In genomic region chr5:1709186-1709803, GRCh38 we compare ENCODE assay signal across 15 cellular contexts.
DNase-seq lines count a peak whose midpoint lies in the region; ATAC-seq and TF ChIP-seq lines count a peak whose summit lies in the region.
"Had no signal": no experiment of that assay in that cellular context is flagged by ENCODE, and none has a peak within 500 bp of the region (broad histone marks: within the 10 kb centered on the region; RNA-seq: fewer than 3 reads in every experiment).

No MANE protein-coding gene starts in this region.

- peaks cover 16 to 40% of the 10 kb centered on the region in 2 donors for H3K27me3 Mint-ChIP-seq in CD8-positive, alpha-beta memory T cell
- H3K27me3 Mint-ChIP-seq in endothelial cell (ENCODE audit: unreplicated experiment) = peaks cover 16% of the 10 kb centered on the region
- no peaks in the 10 kb centered on the region for H3K27me3 Mint-ChIP-seq in neural crest cell (ENCODE audit: low read depth)

- H3K4me1 Mint-ChIP-seq in CD8-positive, alpha-beta memory T cell = peaks cover 5 to 9% (median 7%) of the 10 kb centered on the region in 3 donors
- H3K4me1 Mint-ChIP-seq in endothelial cell (ENCODE audit: unreplicated experiment) = peaks cover 11% of the 10 kb centered on the region
- peaks cover 18% of the 10 kb centered on the region for H3K4me1 Mint-ChIP-seq in neural crest cell
- H3K4me1 Mint-ChIP-seq: immature natural killer cell had no signal

- no peak overlapping the region for H3K4me2 ChIP-seq in mammary epithelial cell (ENCODE audit: insufficient read depth, low read depth, low read length)

- H4K20me1 ChIP-seq in mammary epithelial cell (ENCODE audit: insufficient read depth, low read length) = no peaks in the 10 kb centered on the region

- H3K27ac Mint-ChIP-seq in CD8-positive, alpha-beta memory T cell = peak overlapping the region in 3 of 8 donors; percentile 23 to 46 (median 40)
- H3K27ac Mint-ChIP-seq in endothelial cell (ENCODE audit: unreplicated experiment) = no peak overlapping the region
- no peak overlapping the region for H3K27ac Mint-ChIP-seq in neural crest cell (ENCODE audit: unreplicated experiment)
- H3K27ac Mint-ChIP-seq: stimulated activated memory B cell treated with anti-CD40 and anti-IgM and Interleukin-4, amounts not matched to agents 10 μg/mL and 1 μg/mL and 100 μg/mL, for 72 hours had no signal

- no peak for DNase-seq in CD8-positive, alpha-beta memory T cell
- peak; percentile 20 for DNase-seq in HT-29 (ENCODE audit: low spot score)
- DNase-seq in endothelial cell (ENCODE audit: low spot score) = no peak
- no peak for DNase-seq in neural crest cell (ENCODE audit: low read depth, low spot score)
- no peak for DNase-seq in occipital lobe (lab: John Stamatoyannopoulos, UW)
- DNase-seq in mammary epithelial cell = no peak
- no peak for DNase-seq in NCI-H446 (lab: John Stamatoyannopoulos, UW)
- DNase-seq: cerebellar nuclear complex, immature natural killer cell, NCI-H1105 treated with DMSO at 0.1 percent for 48 hours, NCI-H510A had no signal

- H3K4me1 ChIP-seq in CD8-positive, alpha-beta memory T cell (ENCODE audit: insufficient read depth, low read length) = no peaks in the 10 kb centered on the region
- H3K4me1 ChIP-seq in mammary epithelial cell (ENCODE audit: insufficient read depth, low read length) = no peaks in the 10 kb centered on the region

- peaks cover 0 to 1% (median 0%) of the 10 kb centered on the region in 5 donors for H3K9me3 Mint-ChIP-seq in CD8-positive, alpha-beta memory T cell
- H3K9me3 Mint-ChIP-seq in endothelial cell (ENCODE audit: unreplicated experiment) (no peaks in the 10 kb centered on the region), neural crest cell (no peaks in the 10 kb centered on the region)
- H3K9me3 Mint-ChIP-seq: immature natural killer cell had no signal

- ATAC-seq in HG02798 (IDR thresholded peaks at IDR 0.05; ENCODE audit: poor library complexity, unreplicated experiment) = no peak
- ATAC-seq: esophagus mucosa; stimulated activated memory B cell treated with anti-CD40 and anti-IgM and Interleukin-4, amounts not matched to agents 10 μg/mL and 1 μg/mL and 100 μg/mL, for 72 hours had no signal

- no peak overlapping the region for H2AFZ ChIP-seq in mammary epithelial cell (ENCODE audit: low read depth, low read length)

- no peak overlapping the region for H3K4me3 ChIP-seq in CD8-positive, alpha-beta memory T cell (ENCODE audit: low read length)
- no peak overlapping the region for H3K4me3 ChIP-seq in mammary epithelial cell (replicated peaks in 1 of 3; ENCODE audit: insufficient read depth in 1 of 3, low read depth in 2 of 3, low read length in 3 of 3)

- TF ChIP-seq CTCF in endothelial cell (IDR thresholded peaks at IDR 0.05; ENCODE audit: unreplicated experiment) (no peak), neural crest cell (conservative IDR thresholded peaks at IDR 0.05) (no peak), mammary epithelial cell (conservative IDR thresholded peaks at IDR 0.05 in 1 of 2, IDR thresholded peaks at IDR 0.05 in 1 of 2; ENCODE audit: extremely low read depth in 1 of 2, insufficient read depth in 1 of 2, low read depth in 1 of 2, low read length in 2 of 2) (no peak)

- no TSS peak for BruUV-seq in mammary epithelial cell (replicated peaks; lab: Mats Ljungman, UMichigan)

- 76% methylated on average over 14 of the region's 15 CpGs for WGBS in mammary epithelial cell (ENCODE audit: low coverage, missing lambda C conversion rate)

- dilution Hi-C loops in mammary epithelial cell (cut with HindIII; ENCODE audit: low sequenced_read_pairs) = no loop called here

- POLR2A ChIA-PET in CD8-positive, alpha-beta memory T cell (lab: Charles Lee) = no interaction called here

- H3K9ac ChIP-seq in mammary epithelial cell (ENCODE audit: insufficient read depth, low read length) = no peak overlapping the region

- H3K9me3 ChIP-seq in CD8-positive, alpha-beta memory T cell (ENCODE audit: low read length) = no peaks in the 10 kb centered on the region
- H3K9me3 ChIP-seq in mammary epithelial cell (replicated peaks; ENCODE audit: insufficient read depth, low read length) = no peaks in the 10 kb centered on the region

- H3K27me3 ChIP-seq in CD8-positive, alpha-beta memory T cell (ENCODE audit: insufficient read depth, low read length, poor library complexity, severe bottlenecking) = no peaks in the 10 kb centered on the region
- no peaks in the 10 kb centered on the region for H3K27me3 ChIP-seq in mammary epithelial cell (ENCODE audit: insufficient read depth, low read length)

- no peaks in the 10 kb centered on the region for H3K36me3 Mint-ChIP-seq in CD8-positive, alpha-beta memory T cell
- H3K36me3 Mint-ChIP-seq in endothelial cell (ENCODE audit: low read depth, unreplicated experiment) = peaks cover 4% of the 10 kb centered on the region
- no peaks in the 10 kb centered on the region for H3K36me3 Mint-ChIP-seq in neural crest cell (ENCODE audit: low read depth)
- H3K36me3 Mint-ChIP-seq: immature natural killer cell; stimulated activated memory B cell treated with anti-CD40 and anti-IgM and Interleukin-4, amounts not matched to agents 10 μg/mL and 1 μg/mL and 100 μg/mL, for 72 hours had no signal

- intact Hi-C loops in mammary epithelial cell (cut with micrococcal nuclease) = no loop called here

- CTCF ChIA-PET in CD8-positive, alpha-beta memory T cell (lab: Charles Lee) = no interaction called here
- CTCF ChIA-PET in mammary epithelial cell (lab: Charles Lee; ENCODE audit: low non-redundant PET) = no interaction called here

- H3K36me3 ChIP-seq in CD8-positive, alpha-beta memory T cell (ENCODE audit: insufficient read depth, low read length) = no peaks in the 10 kb centered on the region
- no peaks in the 10 kb centered on the region for H3K36me3 ChIP-seq in mammary epithelial cell (ENCODE audit: insufficient read depth, low read length)

- H3K79me2 ChIP-seq in mammary epithelial cell (ENCODE audit: insufficient read depth, low read length) = no peaks in the 10 kb centered on the region

- in situ Hi-C loops in mammary epithelial cell (cut with MboI; ENCODE audit: low sequenced_read_pairs in 2 of 2) = no loop called here

- peak overlapping the region in 5 of 7 donors; percentile 49 to 87 (median 65) for H3K4me3 Mint-ChIP-seq in CD8-positive, alpha-beta memory T cell
- peak overlapping the region; percentile 8 for H3K4me3 Mint-ChIP-seq in endothelial cell (ENCODE audit: unreplicated experiment)
- peak overlapping the region; percentile 75 for H3K4me3 Mint-ChIP-seq in neural crest cell
- H3K4me3 Mint-ChIP-seq: stimulated activated memory B cell treated with anti-CD40 and anti-IgM and Interleukin-4, amounts not matched to agents 10 μg/mL and 1 μg/mL and 100 μg/mL, for 72 hours had no signal

- H3K27ac ChIP-seq in CD8-positive, alpha-beta memory T cell (ENCODE audit: low read depth, low read length) = no peak overlapping the region
- H3K27ac ChIP-seq in mammary epithelial cell (ENCODE audit: insufficient read depth, low read depth, low read length) = no peak overlapping the region
- H3K27ac ChIP-seq: VCaP had no signal

Comparison
In these comparisons a context has a peak if more than half of its experiments do, and no peak if none do; other contexts are left out.
1. H3K4me3 Mint-ChIP-seq: peak in every context shown above with its lines; median percentile 75 in neural crest cell; 65 in CD8-positive, alpha-beta memory T cell; 8 in endothelial cell.